ENCODE assay signal across 12 cellular contexts in the genomic region with DNA sequence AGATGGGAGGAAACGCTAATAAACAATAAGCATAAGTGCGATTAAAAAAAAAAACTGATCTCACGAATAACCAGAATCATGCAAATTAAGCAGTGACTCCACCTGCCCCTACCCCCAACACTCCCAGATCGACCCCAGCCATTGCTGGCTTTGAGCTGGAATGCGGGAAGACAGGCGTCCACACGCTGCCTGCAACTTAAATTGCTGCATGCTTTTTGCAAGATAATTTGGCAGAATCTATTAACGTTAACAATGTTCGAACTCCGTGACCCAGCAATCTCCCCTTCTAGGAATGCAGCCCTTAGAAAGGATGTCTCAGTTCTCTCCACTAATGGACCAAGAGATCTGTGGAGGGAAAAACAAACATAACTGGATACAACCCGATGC. TPM values are rescaled to one million over a fixed set of nuclear protein-coding genes. Genes with fewer than 3 reads are reported as not detected.
DNase-seq lines count a peak whose midpoint lies in the region; TF ChIP-seq lines count a peak whose summit lies in the region.
"Had no signal": no experiment of that assay in that cellular context is flagged by ENCODE, and none has a peak within 500 bp of the region (broad histone marks: within the 10 kb centered on the region; RNA-seq: fewer than 3 reads in every experiment).

No MANE protein-coding gene starts in this region.

- intact Hi-C loops in activated CD4-positive, alpha-beta T cell treated with anti-CD3 and anti-CD28 coated beads, Interleukin-2, amount 10 ng/mL, durations not matched to agents 24 days and 14 days (cut with micrococcal nuclease), result no loop called here
- intact Hi-C loops in sigmoid colon (cut with DNase I), result no loop called here

- peaks cover 27% of the 10 kb centered on the region for H4K20me1 ChIP-seq in hepatocyte (ENCODE audit: insufficient read depth, poor library complexity, severe bottlenecking)

- peaks cover under 1% of the 10 kb centered on the region for H3K36me3 Mint-ChIP-seq in activated CD4-positive, alpha-beta T cell treated with anti-CD3 and anti-CD28 coated beads, Interleukin-2, amount 10 ng/mL, durations not matched to agents 24 days and 14 days (ENCODE audit: low read depth)

- H3K27me3 ChIP-seq in hepatocyte (peaks cover 4% of the 10 kb centered on the region), sigmoid colon (no peaks in the 10 kb centered on the region)
- H3K27me3 ChIP-seq: testis had no signal

- CTCF ChIA-PET in RWPE1 (lab: Yijun Ruan, JAX), result interaction anchor here (0.6 kb wide), 1 partner anchor 18 kb away, joined by 6 read pairs; no protein-coding TSS in a partner anchor

- H3K79me2 ChIP-seq in hepatocyte, result peaks cover 41% of the 10 kb centered on the region

- no peak overlapping the region for H2AFZ ChIP-seq in hepatocyte

- WGBS in hepatocyte (ENCODE audit: low lambda C conversion rate, missing lambda C conversion rate), result 49% methylated on average over 11 of the region's 11 CpGs
- 68 to 76% methylated on average over 11 of the region's 11 CpGs for WGBS in sigmoid colon, 2 donors

- DNase-seq in activated CD4-positive, alpha-beta T cell treated with anti-CD3 and anti-CD28 coated beads, Interleukin-2, amount 10 ng/mL, durations not matched to agents 24 days and 14 days, result no peak
- DNase-seq in activated CD4-positive, alpha-beta T cell treated with anti-CD3 and anti-CD28 coated beads, Interleukin-2, amount 50 U/mL, for 1 hour, result no peak
- DNase-seq in RWPE1 (ENCODE audit: low spot score), result no peak
- DNase-seq in hepatocyte (ENCODE audit: low spot score), result no peak
- no peak for DNase-seq in sigmoid colon
- DNase-seq in NCI-H82 (lab: John Stamatoyannopoulos, UW), result no peak
- DNase-seq in effector CD4-positive, alpha-beta T cell, result no peak
- DNase-seq in midbrain (lab: John Stamatoyannopoulos, UW), result no peak
- DNase-seq: activated CD4-positive, alpha-beta T cell treated with anti-CD3 and anti-CD28 coated beads for 1 hour; NCI-H1694; testis had no signal

- H3K4me3 ChIP-seq in hepatocyte (no peak overlapping the region), sigmoid colon (peak overlapping the region in 3 of 4 donors; percentile 64 to 85 (median 73))

- no peak for TF ChIP-seq CTCF in RWPE1 (conservative IDR thresholded peaks at IDR 0.05; ENCODE audit: low read depth)
- TF ChIP-seq CTCF in hepatocyte (IDR thresholded peaks at IDR 0.05; ENCODE audit: poor library complexity), result no peak
- TF ChIP-seq CTCF in sigmoid colon (IDR thresholded peaks at IDR 0.05), result no peak

- TF ChIP-seq EP300 in sigmoid colon (IDR thresholded peaks at IDR 0.05), result no peak

- H3K36me3 ChIP-seq in hepatocyte (replicated peaks; ENCODE audit: insufficient read depth, low read depth), result no peaks in the 10 kb centered on the region
- peaks cover 5 to 12% (median 11%) of the 10 kb centered on the region in 4 donors for H3K36me3 ChIP-seq in sigmoid colon

- H3K4me1 ChIP-seq in hepatocyte (ENCODE audit: insufficient read depth) (peaks cover 59% of the 10 kb centered on the region), sigmoid colon (peaks cover 0 to 77% (median 68%) of the 10 kb centered on the region in 4 donors)

- peak overlapping the region; percentile 35 for H3K4me3 Mint-ChIP-seq in activated CD4-positive, alpha-beta T cell treated with anti-CD3 and anti-CD28 coated beads, Interleukin-2, amount 10 ng/mL, durations not matched to agents 24 days and 14 days

- H3K4me2 ChIP-seq in hepatocyte, result peak overlapping the region; percentile 100

- peaks cover 19% of the 10 kb centered on the region for H3K4me1 Mint-ChIP-seq in activated CD4-positive, alpha-beta T cell treated with anti-CD3 and anti-CD28 coated beads, Interleukin-2, amount 10 ng/mL, durations not matched to agents 24 days and 14 days

- H3K27me3 Mint-ChIP-seq in activated CD4-positive, alpha-beta T cell treated with anti-CD3 and anti-CD28 coated beads, Interleukin-2, amount 10 ng/mL, durations not matched to agents 24 days and 14 days, result peaks cover 19% of the 10 kb centered on the region

- H3K27ac ChIP-seq in RWPE1 (peak overlapping the region; percentile 100), hepatocyte (peak overlapping the region; percentile 99), sigmoid colon (peak overlapping the region in 3 of 4 donors; percentile 92 to 98 (median 94))
- H3K27ac ChIP-seq: SK-N-MC had no signal

- TF ChIP-seq POLR2A in sigmoid colon (IDR thresholded peaks at IDR 0.05), result no peak

- POLR2A ChIA-PET in RWPE1 (lab: Yijun Ruan, JAX; ENCODE audit: low non-redundant PET), result no interaction called here

- H3K9me3 ChIP-seq in hepatocyte (ENCODE audit: low read depth) (no peaks in the 10 kb centered on the region), sigmoid colon (no peaks in the 10 kb centered on the region)
- H3K9me3 ChIP-seq: testis had no signal

- no peak overlapping the region for H3K27ac Mint-ChIP-seq in activated CD4-positive, alpha-beta T cell treated with anti-CD3 and anti-CD28 coated beads, Interleukin-2, amount 10 ng/mL, durations not matched to agents 24 days and 14 days

- H3K9me3 Mint-ChIP-seq in activated CD4-positive, alpha-beta T cell treated with anti-CD3 and anti-CD28 coated beads, Interleukin-2, amount 10 ng/mL, durations not matched to agents 24 days and 14 days, result no peaks in the 10 kb centered on the region

- no peaks in the 10 kb centered on the region for H3K9me2 ChIP-seq in hepatocyte (replicated peaks; ENCODE audit: insufficient read depth)

RNA-seq across cellular contexts. Expression of a gene that starts 0.9 kb away (rescaled TPM):
- 14.2 and 21.1 TPM in 2 replicates for total RNA-seq in activated CD4-positive, alpha-beta T cell treated with anti-CD3 and anti-CD28 coated beads, Interleukin-2, amount 10 ng/mL, durations not matched to agents 24 days and 14 days
- total RNA-seq in hepatocyte (523 and 682 TPM in 2 replicates), sigmoid colon (1,000 to 10,000 TPM; 1,303 to 1,696 (median 1,494) TPM)
- polyA plus RNA-seq in hepatocyte (2,788 and 2,829 TPM in 2 replicates), sigmoid colon (1,000 to 10,000 TPM in 2 of 3 donors, 100 to 1,000 TPM in 1; 905 to 2,176 (median 1,086) TPM)

RNA-seq across cellular contexts. Expression of a gene that starts 5.4 kb away (rescaled TPM):
- 22.7 and 23.6 TPM in 2 replicates for total RNA-seq in activated CD4-positive, alpha-beta T cell treated with anti-CD3 and anti-CD28 coated beads, Interleukin-2, amount 10 ng/mL, durations not matched to agents 24 days and 14 days
- 8.2 and 8.9 TPM in 2 replicates for total RNA-seq in hepatocyte
- polyA plus RNA-seq in hepatocyte, result 13.2 and 15.0 TPM in 2 replicates
- total RNA-seq in sigmoid colon, result 10 to 100 TPM; 20.2 to 27.2 (median 22.7) TPM
- 10 to 100 TPM in 1 of 3 donors, 1 to 10 TPM in 2; 4.2 to 18.1 (median 8.4) TPM for polyA plus RNA-seq in sigmoid colon

RNA-seq across cellular contexts. Expression of a gene that starts 38.9 kb away (rescaled TPM):
- 32.1 and 33.9 TPM in 2 replicates for total RNA-seq in activated CD4-positive, alpha-beta T cell treated with anti-CD3 and anti-CD28 coated beads, Interleukin-2, amount 10 ng/mL, durations not matched to agents 24 days and 14 days
- total RNA-seq in hepatocyte, result 25.8 and 27.4 TPM in 2 replicates
- polyA plus RNA-seq in hepatocyte, result 11.7 and 13.9 TPM in 2 replicates
- 10 to 100 TPM; 18.6 to 27.1 (median 24.9) TPM for total RNA-seq in sigmoid colon
- polyA plus RNA-seq in sigmoid colon, result 10 to 100 TPM; 13.2 to 15.6 (median 14.6) TPM

RNA-seq across cellular contexts. Expression of a gene that starts 39.2 kb away (rescaled TPM):
- total RNA-seq in activated CD4-positive, alpha-beta T cell treated with anti-CD3 and anti-CD28 coated beads, Interleukin-2, amount 10 ng/mL, durations not matched to agents 24 days and 14 days, result 38.4 and 41.2 TPM in 2 replicates
- total RNA-seq in hepatocyte, result 58.7 and 59.1 TPM in 2 replicates
- 68.2 and 71.5 TPM in 2 replicates for polyA plus RNA-seq in hepatocyte
- 10 to 100 TPM; 35.7 to 39.0 (median 37.5) TPM for total RNA-seq in sigmoid colon
- polyA plus RNA-seq in sigmoid colon, result 10 to 100 TPM; 33.9 to 67.3 (median 65.7) TPM

Comparison
In these comparisons a context has a peak if more than half of its experiments do, and no peak if none do; other contexts are left out.
1. RNA of a gene that starts 0.9 kb away (total RNA-seq): 1,303 to 1,696 TPM in sigmoid colon and 523 to 682 TPM in hepatocyte; 14.2 to 21.1 TPM in activated CD4-positive, alpha-beta T cell treated with anti-CD3 and anti-CD28 coated beads, Interleukin-2, amount 10 ng/mL, durations not matched to agents 24 days and 14 days; every median in the first group is over 10 times any median in the second.
2. Peak in every context shown above with its lines, with median percentiles within 50 percentile points of each other: H3K27ac ChIP-seq.